ENCODE assay signal across 8 cellular contexts in the genomic region with DNA sequence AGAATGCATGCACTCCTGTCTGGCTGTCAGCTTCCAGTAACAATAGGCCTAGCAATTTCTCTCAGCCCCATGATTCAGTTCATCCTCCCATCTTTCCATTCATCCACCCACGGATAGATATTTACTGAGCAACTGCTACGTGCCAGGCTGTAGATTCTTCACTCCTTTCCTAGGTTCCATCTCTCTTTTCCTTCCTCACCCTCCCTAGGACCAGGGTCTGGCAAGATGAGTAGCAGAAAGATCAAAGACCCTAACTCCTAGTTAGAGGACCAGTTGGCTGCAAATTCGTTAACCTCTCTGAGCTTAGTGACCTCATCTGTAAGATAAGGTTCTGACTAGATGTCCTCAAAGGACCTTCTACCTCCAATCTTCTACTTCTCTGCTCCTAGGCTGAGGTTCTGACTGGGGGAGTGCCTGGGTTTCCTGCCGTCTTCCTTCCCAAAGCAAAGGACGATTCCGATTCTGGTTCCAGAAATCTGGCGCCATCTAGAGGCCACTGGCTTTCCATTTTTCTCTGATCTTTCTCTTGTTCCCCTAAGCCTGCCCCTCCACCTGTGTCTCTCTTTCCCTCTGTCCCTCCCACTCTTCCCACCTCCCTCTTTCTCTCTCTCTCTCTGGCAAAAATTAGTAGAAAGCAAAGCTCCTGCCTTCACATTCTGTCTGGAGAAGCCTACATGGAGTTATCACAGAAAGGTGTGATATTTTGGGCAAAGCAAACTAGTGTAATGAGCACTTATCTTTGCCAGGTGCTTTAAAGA. TPM values are rescaled to one million over a fixed set of nuclear protein-coding genes. Genes with fewer than 3 reads are reported as not detected.
DNase-seq lines count a peak whose midpoint lies in the region; ATAC-seq and TF ChIP-seq lines count a peak whose summit lies in the region.

No MANE protein-coding gene starts in this region.

- no peak overlapping the region for H3K4me3 ChIP-seq in BJ (ENCODE audit: low read depth, low read length)
- H3K4me3 ChIP-seq in effector memory CD4-positive, alpha-beta T cell (ENCODE audit: insufficient read depth, low read depth, low read length, poor library complexity, severe bottlenecking) = no peak overlapping the region
- no peak overlapping the region for H3K4me3 ChIP-seq in mesendoderm (ENCODE audit: low read length)

- H3K36me3 ChIP-seq in BJ (ENCODE audit: control insufficient read depth, insufficient read depth, low read length) = no peaks in the 10 kb centered on the region
- H3K36me3 ChIP-seq in effector memory CD4-positive, alpha-beta T cell (ENCODE audit: control insufficient read depth, insufficient read depth, low read length) = no peaks in the 10 kb centered on the region
- H3K36me3 ChIP-seq in mesendoderm (ENCODE audit: control insufficient read depth, insufficient read depth, low read length) = no peaks in the 10 kb centered on the region

- no peak overlapping the region for H4K5ac ChIP-seq in mesendoderm (ENCODE audit: low read length)

- H3K9ac ChIP-seq in mesendoderm (ENCODE audit: low read length) = no peak overlapping the region

- ATAC-seq in activated CD8-positive, alpha-beta T cell treated with anti-CD3 and anti-CD28 coated beads, Interleukin-2, amount 10 ng/mL, durations not matched to agents 7 days and 5 days = peak; percentile 70
- ATAC-seq in GM21528 (IDR thresholded peaks at IDR 0.05; ENCODE audit: low FRiP score, unreplicated experiment) = no peak

- CTCF ChIA-PET in BJ (lab: Yijun Ruan, JAX) = interaction anchor here (0.7 to 12.5 kb wide), 24 partner anchors 9 to 302 kb away, joined by 3 to 171 read pairs (median 4); no protein-coding TSS in a partner anchor
- CTCF ChIA-PET in activated CD8-positive, alpha-beta T cell treated with anti-CD3 and anti-CD28 coated beads, Interleukin-2, amount 10 ng/mL, durations not matched to agents 7 days and 5 days (lab: Charles Lee) = interaction anchor here (0.7 to 6.1 kb wide), 23 partner anchors 10 to 298 kb away, joined by 3 to 62 read pairs (median 5); no protein-coding TSS in a partner anchor

- H3K23ac ChIP-seq in mesendoderm (ENCODE audit: low read length) = no peak overlapping the region

- H3K27ac Mint-ChIP-seq in activated CD8-positive, alpha-beta T cell treated with anti-CD3 and anti-CD28 coated beads, Interleukin-2, amount 10 ng/mL, durations not matched to agents 7 days and 5 days = peak overlapping the region; percentile 2

- H3K36me3 Mint-ChIP-seq in activated CD8-positive, alpha-beta T cell treated with anti-CD3 and anti-CD28 coated beads, Interleukin-2, amount 10 ng/mL, durations not matched to agents 7 days and 5 days (ENCODE audit: low read depth) = no peaks in the 10 kb centered on the region

- POLR2A ChIA-PET in BJ (lab: Charles Lee) = no interaction called here
- POLR2A ChIA-PET in activated CD8-positive, alpha-beta T cell treated with anti-CD3 and anti-CD28 coated beads, Interleukin-2, amount 10 ng/mL, durations not matched to agents 7 days and 5 days (lab: Charles Lee) = no interaction called here

- H2BK120ac ChIP-seq in mesendoderm (ENCODE audit: low read depth, low read length) = no peak overlapping the region

- H3K4me1 ChIP-seq in effector memory CD4-positive, alpha-beta T cell (ENCODE audit: control insufficient read depth, insufficient read depth, low read length, poor library complexity, severe bottlenecking) = no peaks in the 10 kb centered on the region
- peaks cover 5% of the 10 kb centered on the region for H3K4me1 ChIP-seq in mesendoderm (ENCODE audit: control insufficient read depth, low read depth, low read length)

- no peak overlapping the region for H3K4me2 ChIP-seq in mesendoderm (ENCODE audit: low read length)

- H3K27ac ChIP-seq in effector memory CD4-positive, alpha-beta T cell (ENCODE audit: insufficient read depth, low read length, poor library complexity, severe bottlenecking) = no peak overlapping the region
- no peak overlapping the region for H3K27ac ChIP-seq in mesendoderm (ENCODE audit: low read depth, low read length)

- H3K56ac ChIP-seq in mesendoderm (ENCODE audit: low read length) = no peak overlapping the region

- peaks cover 3% of the 10 kb centered on the region for H3K27me3 Mint-ChIP-seq in activated CD8-positive, alpha-beta T cell treated with anti-CD3 and anti-CD28 coated beads, Interleukin-2, amount 10 ng/mL, durations not matched to agents 7 days and 5 days (ENCODE audit: low read depth)

- no CpG with 5 or more reads among the region's 7 CpGs for WGBS in mesendoderm (ENCODE audit: extremely low coverage, insufficient coverage, low lambda C conversion rate)

- no peak overlapping the region for H2BK5ac ChIP-seq in mesendoderm (ENCODE audit: low read length)

- no peak overlapping the region for H3K4ac ChIP-seq in mesendoderm (ENCODE audit: low read depth, low read length)

- H2AK5ac ChIP-seq in mesendoderm (ENCODE audit: low read length) = no peak overlapping the region

- TF ChIP-seq CTCF in BJ (IDR thresholded peaks at IDR 0.05; ENCODE audit: insufficient read depth, low read depth, low read length) = peak; percentile 82

- peaks cover 17% of the 10 kb centered on the region for H3K4me1 Mint-ChIP-seq in activated CD8-positive, alpha-beta T cell treated with anti-CD3 and anti-CD28 coated beads, Interleukin-2, amount 10 ng/mL, durations not matched to agents 7 days and 5 days (ENCODE audit: low read depth)

- H3K9me3 Mint-ChIP-seq in activated CD8-positive, alpha-beta T cell treated with anti-CD3 and anti-CD28 coated beads, Interleukin-2, amount 10 ng/mL, durations not matched to agents 7 days and 5 days (ENCODE audit: insufficient read depth) = no peaks in the 10 kb centered on the region

- H2BK15ac ChIP-seq in mesendoderm (replicated peaks; ENCODE audit: low read depth) = no peak overlapping the region

- H3K4me3 Mint-ChIP-seq in activated CD8-positive, alpha-beta T cell treated with anti-CD3 and anti-CD28 coated beads, Interleukin-2, amount 10 ng/mL, durations not matched to agents 7 days and 5 days = no peak overlapping the region

- no peaks in the 10 kb centered on the region for H3K9me3 ChIP-seq in effector memory CD4-positive, alpha-beta T cell (ENCODE audit: control insufficient read depth, low read length)

- no peak overlapping the region for H3K18ac ChIP-seq in mesendoderm (ENCODE audit: low read length)

- H3K79me2 ChIP-seq in mesendoderm (ENCODE audit: control insufficient read depth, insufficient read depth, low read length) = no peaks in the 10 kb centered on the region

- no peak for DNase-seq in BJ (ENCODE audit: low read depth)
- DNase-seq in HCEC 1CT = peak; percentile 62
- peak; percentile 85 for DNase-seq in NCI-H82 (lab: John Stamatoyannopoulos, UW)
- DNase-seq in activated CD8-positive, alpha-beta T cell treated with anti-CD3 and anti-CD28 coated beads, Interleukin-2, amount 10 ng/mL, durations not matched to agents 7 days and 5 days = peak; percentile 82
- peak; percentile 13 to 42 (median 19) for DNase-seq in effector memory CD4-positive, alpha-beta T cell
- peak; percentile 91 for DNase-seq in mesendoderm
- peak; percentile 28 to 38 for DNase-seq in stimulated activated CD8-positive, alpha-beta memory T cell treated with anti-CD3 and anti-CD28 coated beads, Interleukin-4, amount 100 ng/mL, for 1 hour (ENCODE audit: low read depth in 2 of 2, low spot score in 1 of 2)

- no peaks in the 10 kb centered on the region; the same call in 1 of the 2 replicates for H3K27me3 ChIP-seq in BJ (ENCODE audit: control insufficient read depth, insufficient read depth, low read length)
- H3K27me3 ChIP-seq in effector memory CD4-positive, alpha-beta T cell (replicated peaks; ENCODE audit: control insufficient read depth, insufficient read depth, low read length, poor library complexity, severe bottlenecking) = no peaks in the 10 kb centered on the region
- no peaks in the 10 kb centered on the region for H3K27me3 ChIP-seq in mesendoderm (ENCODE audit: insufficient read depth, low read length, poor library complexity)

- H3K79me1 ChIP-seq in mesendoderm (ENCODE audit: low read length) = no peaks in the 10 kb centered on the region

- H4K8ac ChIP-seq in mesendoderm (ENCODE audit: low read depth, low read length) = no peak overlapping the region

RNA-seq across cellular contexts. Expression of gene TBATA, which starts 26.2 kb away (rescaled TPM):
- polyA plus RNA-seq in BJ (2011; rRNA removed) = not detected in 2 replicates
- polyA minus RNA-seq in BJ (2011; rRNA and poly(A)+ RNA removed) = not detected in 2 replicates
- total RNA-seq in activated CD8-positive, alpha-beta T cell treated with anti-CD3 and anti-CD28 coated beads, Interleukin-2, amount 10 ng/mL, durations not matched to agents 7 days and 5 days = not detected
- polyA plus RNA-seq in mesendoderm (2013, experiment 1 of 2) = not detected
- polyA plus RNA-seq in mesendoderm (2013, experiment 2 of 2) = not detected

RNA-seq across cellular contexts. Expression of gene SGPL1, which starts 56.8 kb away (rescaled TPM):
- 16.6 and 22.0 TPM in 2 replicates for polyA plus RNA-seq in BJ (2011; rRNA removed)
- polyA minus RNA-seq in BJ (2011; rRNA and poly(A)+ RNA removed) = 37.9 and 38.4 TPM in 2 replicates
- 10 to 100 TPM; 22.2 to 28.0 TPM for total RNA-seq in activated CD8-positive, alpha-beta T cell treated with anti-CD3 and anti-CD28 coated beads, Interleukin-2, amount 10 ng/mL, durations not matched to agents 7 days and 5 days
- polyA plus RNA-seq in mesendoderm (2013, experiment 1 of 2) = 31.3 TPM
- 31.3 TPM for polyA plus RNA-seq in mesendoderm (2013, experiment 2 of 2)
